Comparison of ENCODE assay signal across 13 cellular contexts in the genomic region with DNA sequence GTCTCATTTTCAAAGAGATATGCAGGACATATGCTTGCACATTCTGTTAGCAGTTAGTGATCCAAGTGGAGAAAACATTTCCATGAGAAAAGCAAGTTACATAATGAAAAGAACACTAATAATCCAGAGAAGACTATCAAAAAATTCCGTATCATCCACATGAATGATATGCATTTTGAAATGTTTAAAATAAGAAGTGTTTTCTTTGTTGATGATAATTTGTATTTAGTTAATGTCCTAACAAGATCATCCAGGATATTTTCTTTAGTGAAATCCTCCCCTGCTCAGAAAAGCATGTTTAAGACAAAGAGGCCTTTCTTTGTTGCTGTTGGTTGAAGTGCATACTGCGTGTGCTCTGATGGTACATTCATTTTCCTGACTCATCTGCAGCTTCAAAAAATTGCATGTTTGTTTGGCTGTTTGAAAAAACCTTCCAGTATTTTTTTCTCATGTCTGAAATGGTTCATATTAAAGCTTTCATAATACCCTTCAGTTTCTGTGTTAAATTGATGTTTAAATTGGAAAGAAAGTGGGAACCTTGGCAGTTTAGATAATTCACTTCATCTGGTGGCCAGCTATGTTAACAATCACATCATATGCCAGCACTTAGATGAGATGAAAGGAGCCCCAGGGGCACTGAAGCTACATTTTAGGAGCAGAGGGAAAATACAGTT.
DNase-seq lines count a peak whose midpoint lies in the region; ATAC-seq, FAIRE-seq and TF ChIP-seq lines count a peak whose summit lies in the region.
"Had no signal": no experiment of that assay in that cellular context is flagged by ENCODE, and none has a peak within 500 bp of the region (broad histone marks: within the 10 kb centered on the region; RNA-seq: fewer than 3 reads in every experiment).

No MANE protein-coding gene starts in this region.

- H3K27ac ChIP-seq in heart left ventricle (peak overlapping the region in 7 of 12 donors; percentile 11 to 67 (median 43)), angular gyrus (ENCODE audit: low read depth, low read length) (peak overlapping the region; percentile 59), tibial nerve (peak overlapping the region in 3 of 4 donors; percentile 23 to 75 (median 55))

- H3K27me3 ChIP-seq in heart left ventricle = no peaks in the 10 kb centered on the region
- H3K27me3 ChIP-seq in tibial nerve = no peaks in the 10 kb centered on the region

- H3K4me3 ChIP-seq in heart left ventricle (no peak overlapping the region), tibial nerve (no peak overlapping the region)
- H3K4me3 ChIP-seq: mucosa of descending colon had no signal

- no peak for FAIRE-seq in urothelium cell line (lab: Jason Lieb, UNC)
- FAIRE-seq: bronchial epithelial cell had no signal

- no peak for TF ChIP-seq POLR2A in heart left ventricle (IDR thresholded peaks at IDR 0.05)
- no peak for TF ChIP-seq POLR2A in tibial nerve (IDR thresholded peaks at IDR 0.05)

- H3K9me3 ChIP-seq in heart left ventricle (peaks cover 0 to 5% (median 0%) of the 10 kb centered on the region in 12 donors), tibial nerve (no peaks in the 10 kb centered on the region)
- H3K9me3 ChIP-seq: mucosa of descending colon had no signal

- intact Hi-C loops in heart left ventricle (cut with DNase I) = loop anchor here in 3 of 10 donors (2.0 to 10.0 kb wide), 3 partner anchors 14 to 60 kb away; no protein-coding TSS in a partner anchor
- intact Hi-C loops in Right ventricle myocardium inferior (cut with DNase I) = no loop called here

- 87 to 93% (median 90%) methylated on average over 2 of the region's 2 CpGs for WGBS in heart left ventricle, 4 donors
- 35 to 44% methylated on average over 2 of the region's 2 CpGs for WGBS in tibial nerve, 2 donors

- H3K36me3 ChIP-seq in heart left ventricle (no peaks in the 10 kb centered on the region), tibial nerve (no peaks in the 10 kb centered on the region)

- no peak for ATAC-seq in heart left ventricle
- no peak for ATAC-seq in Right ventricle myocardium inferior
- ATAC-seq in HG02840 (IDR thresholded peaks at IDR 0.05; ENCODE audit: low FRiP score, unreplicated experiment) = no peak
- ATAC-seq: mucosa of descending colon had no signal

- H3K4me1 ChIP-seq in heart left ventricle (peaks cover 3 to 45% (median 20%) of the 10 kb centered on the region in 12 donors), tibial nerve (peaks cover 0 to 49% (median 6%) of the 10 kb centered on the region in 4 donors)

- TF ChIP-seq CTCF in heart left ventricle (IDR thresholded peaks at IDR 0.05) (no peak), tibial nerve (IDR thresholded peaks at IDR 0.05) (no peak)

- peak in 1 of 2 donors; percentile 19 for TF ChIP-seq EP300 in tibial nerve (IDR thresholded peaks at IDR 0.05)

- DNase-seq in heart left ventricle = no peak
- DNase-seq in Right ventricle myocardium inferior (ENCODE audit: missing footprints) = no peak
- DNase-seq in globus pallidus (ENCODE audit: low spot score) = peak; percentile 23
- no peak for DNase-seq in tibial nerve (ENCODE audit: low spot score in 2 of 2)
- DNase-seq in urothelium cell line (ENCODE audit: low spot score) = no peak
- no peak for DNase-seq in stimulated activated naive CD4-positive, alpha-beta T cell treated with Interleukin-2 at 50 U/mL for 16 hours (lab: John Stamatoyannopoulos, UW)
- DNase-seq: H9, MM.1S, mucosa of descending colon, T-helper 9 cell had no signal
